ENCODE assay signal across 27 cellular contexts in the genomic region with DNA sequence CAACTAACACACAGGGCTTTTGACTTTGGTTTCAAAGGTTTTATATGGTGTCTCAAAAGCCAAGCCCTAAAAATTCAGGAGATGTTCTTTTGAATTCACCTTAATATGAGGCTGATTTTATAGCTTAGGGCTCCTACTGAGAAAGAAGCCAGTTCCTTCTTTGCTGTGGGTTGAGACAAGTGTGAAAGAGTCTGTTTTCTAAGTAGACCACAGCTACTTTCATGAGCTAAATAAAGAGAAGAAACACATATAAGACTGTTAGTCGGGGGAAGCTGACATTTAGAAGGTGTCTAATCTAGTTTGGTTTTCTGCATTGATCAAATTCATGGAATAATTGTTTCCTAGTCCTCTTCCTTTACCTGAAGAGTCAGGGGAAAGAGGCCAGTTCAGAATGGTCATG.
DNase-seq lines count a peak whose midpoint lies in the region; ATAC-seq and TF ChIP-seq lines count a peak whose summit lies in the region.
"Had no signal": no experiment of that assay in that cellular context is flagged by ENCODE, and none has a peak within 500 bp of the region (broad histone marks: within the 10 kb centered on the region; RNA-seq: fewer than 3 reads in every experiment).

No MANE protein-coding gene starts in this region.

- POLR2A ChIA-PET in WTC11 (lab: Charles Lee) = no interaction called here

- peaks cover 13% of the 10 kb centered on the region for H3K36me3 Mint-ChIP-seq in WTC11

- DNase-seq in WTC11 (ENCODE audit: low spot score) = no peak
- no peak for DNase-seq in SIG-M5 (lab: John Stamatoyannopoulos, UW)
- DNase-seq in T1000 (lab: John Stamatoyannopoulos, UW) = no peak
- DNase-seq: activated CD4-positive, CD25-positive, alpha-beta regulatory T cell; activated CD8-positive, alpha-beta T cell treated with anti-CD3 and anti-CD28 coated beads, Interleukin-2, amount 10 ng/mL, durations not matched to agents 7 days and 5 days; activated naive CD4-positive, alpha-beta T cell; activated T-cell treated with anti-CD3 and anti-CD28 coated beads, Interleukin-2, amount 50 U/mL, for 1 hour; amniotic stem cell; dermis blood vessel endothelial cell; H9; heart left ventricle; left ventricle myocardium superior; NCI-H1092 treated with DMSO at 0.1 percent for 48 hours; NCI-H2029; PC-9; SJCRH30; T-helper 2 cell had no signal

- peaks cover 19% of the 10 kb centered on the region for H3K4me1 Mint-ChIP-seq in WTC11

- ATAC-seq in GM18519 (IDR thresholded peaks at IDR 0.05; ENCODE audit: low FRiP score, unreplicated experiment) = peak; percentile 80
- ATAC-seq in GM21576 (IDR thresholded peaks at IDR 0.05; ENCODE audit: unreplicated experiment) = peak; percentile 64
- peak; percentile 80 for ATAC-seq in HG03280 (IDR thresholded peaks at IDR 0.05; ENCODE audit: unreplicated experiment)
- no peak for ATAC-seq in WTC11
- ATAC-seq in GM21529 (IDR thresholded peaks at IDR 0.05; ENCODE audit: unreplicated experiment) = no peak
- ATAC-seq: activated CD8-positive, alpha-beta T cell treated with anti-CD3 and anti-CD28 coated beads, Interleukin-2, amount 10 ng/mL, durations not matched to agents 7 days and 5 days; heart left ventricle; left ventricle myocardium superior; sciatic nerve had no signal

- CTCF ChIA-PET in WTC11 (lab: Charles Lee) = no interaction called here

- no peak overlapping the region for H3K27ac Mint-ChIP-seq in WTC11
- H3K27ac Mint-ChIP-seq: activated CD8-positive, alpha-beta T cell treated with anti-CD3 and anti-CD28 coated beads, Interleukin-2, amount 10 ng/mL, durations not matched to agents 7 days and 5 days; H9; nephron; stimulated activated naive CD8-positive, alpha-beta T cell treated with anti-CD3 and anti-CD28 coated beads, Interleukin-15, Interleukin-2, amounts not matched to agents 100 ng/mL and 50 ng/mL, for 24 hours had no signal

- H3K9me3 Mint-ChIP-seq in WTC11 = peaks cover 22% of the 10 kb centered on the region
- H3K9me3 Mint-ChIP-seq: stimulated activated naive CD8-positive, alpha-beta T cell treated with anti-CD3 and anti-CD28 coated beads, Interleukin-15, Interleukin-2, amounts not matched to agents 100 ng/mL and 50 ng/mL, for 24 hours had no signal

- H3K27ac ChIP-seq in cingulate gyrus (ENCODE audit: low read depth, low read length) = peak overlapping the region; percentile 32
- H3K27ac ChIP-seq: heart left ventricle, parathyroid adenoma, PC-9, SJCRH30, tibial nerve had no signal

- H3K27me3 Mint-ChIP-seq in WTC11 (ENCODE audit: low read depth) = no peaks in the 10 kb centered on the region; the same call in 1 of the 2 replicates

- TF ChIP-seq CTCF in WTC11 (IDR thresholded peaks at IDR 0.05) = no peak

- H3K4me3 Mint-ChIP-seq in WTC11 = no peak overlapping the region
- H3K4me3 Mint-ChIP-seq: activated CD8-positive, alpha-beta T cell treated with anti-CD3 and anti-CD28 coated beads, Interleukin-2, amount 10 ng/mL, durations not matched to agents 7 days and 5 days; H9; nephron; stimulated activated naive CD8-positive, alpha-beta T cell treated with anti-CD3 and anti-CD28 coated beads, Interleukin-15, Interleukin-2, amounts not matched to agents 100 ng/mL and 50 ng/mL, for 24 hours had no signal

TF ChIP-seq in WTC11, 78 proteins besides CTCF, POLR2A, EP300 and RAD21:
- TF ChIP-seq, protein P1, sequence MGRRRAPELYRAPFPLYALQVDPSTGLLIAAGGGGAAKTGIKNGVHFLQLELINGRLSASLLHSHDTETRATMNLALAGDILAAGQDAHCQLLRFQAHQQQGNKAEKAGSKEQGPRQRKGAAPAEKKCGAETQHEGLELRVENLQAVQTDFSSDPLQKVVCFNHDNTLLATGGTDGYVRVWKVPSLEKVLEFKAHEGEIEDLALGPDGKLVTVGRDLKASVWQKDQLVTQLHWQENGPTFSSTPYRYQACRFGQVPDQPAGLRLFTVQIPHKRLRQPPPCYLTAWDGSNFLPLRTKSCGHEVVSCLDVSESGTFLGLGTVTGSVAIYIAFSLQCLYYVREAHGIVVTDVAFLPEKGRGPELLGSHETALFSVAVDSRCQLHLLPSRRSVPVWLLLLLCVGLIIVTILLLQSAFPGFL (CRISPR knock-in tag; IDR thresholded peaks at IDR 0.05; ENCODE audit: borderline replicate concordance) = no peak
- TF ChIP-seq ZNF219 (CRISPR knock-in tag; IDR thresholded peaks at IDR 0.05; ENCODE audit: borderline replicate concordance) (no peak), ZNF671 (CRISPR knock-in tag; IDR thresholded peaks at IDR 0.05) (no peak), PRRX2 (CRISPR knock-in tag; IDR thresholded peaks at IDR 0.05) (no peak), IRF2 (CRISPR knock-in tag; IDR thresholded peaks at IDR 0.05; ENCODE audit: borderline replicate concordance, low read depth) (no peak)
- TF ChIP-seq, protein P2, sequence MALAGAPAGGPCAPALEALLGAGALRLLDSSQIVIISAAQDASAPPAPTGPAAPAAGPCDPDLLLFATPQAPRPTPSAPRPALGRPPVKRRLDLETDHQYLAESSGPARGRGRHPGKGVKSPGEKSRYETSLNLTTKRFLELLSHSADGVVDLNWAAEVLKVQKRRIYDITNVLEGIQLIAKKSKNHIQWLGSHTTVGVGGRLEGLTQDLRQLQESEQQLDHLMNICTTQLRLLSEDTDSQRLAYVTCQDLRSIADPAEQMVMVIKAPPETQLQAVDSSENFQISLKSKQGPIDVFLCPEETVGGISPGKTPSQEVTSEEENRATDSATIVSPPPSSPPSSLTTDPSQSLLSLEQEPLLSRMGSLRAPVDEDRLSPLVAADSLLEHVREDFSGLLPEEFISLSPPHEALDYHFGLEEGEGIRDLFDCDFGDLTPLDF (CRISPR knock-in tag; IDR thresholded peaks at IDR 0.05) = no peak
- TF ChIP-seq, protein P3, sequence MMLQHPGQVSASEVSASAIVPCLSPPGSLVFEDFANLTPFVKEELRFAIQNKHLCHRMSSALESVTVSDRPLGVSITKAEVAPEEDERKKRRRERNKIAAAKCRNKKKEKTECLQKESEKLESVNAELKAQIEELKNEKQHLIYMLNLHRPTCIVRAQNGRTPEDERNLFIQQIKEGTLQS (CRISPR knock-in tag; conservative IDR thresholded peaks at IDR 0.05) = no peak

Comparison
In these comparisons a context has a peak if more than half of its experiments do, and no peak if none do; other contexts are left out.
1. ATAC-seq: peak in GM18519 (single experiment), GM21576 (single experiment) and HG03280 (single experiment); none in WTC11 (single experiment) and GM21529 (single experiment).